Comparison of ENCODE assay signal across 11 cellular contexts in genomic region chr19:18421371-18421959, GRCh38. TPM values are rescaled to one million over a fixed set of nuclear protein-coding genes. Genes with fewer than 3 reads are reported as not detected.
DNase-seq lines count a peak whose midpoint lies in the region; ATAC-seq and TF ChIP-seq lines count a peak whose summit lies in the region.
"Had no signal": no experiment of that assay in that cellular context is flagged by ENCODE, and none has a peak within 500 bp of the region (broad histone marks: within the 10 kb centered on the region; RNA-seq: fewer than 3 reads in every experiment).

No MANE protein-coding gene starts in this region.

- TF ChIP-seq CTCF in GM12864 (IDR thresholded peaks at IDR 0.05; ENCODE audit: low read depth, low read length, missing control alignments) (no peak), PC-9 (conservative IDR thresholded peaks at IDR 0.05) (no peak)

- peaks cover 75 to 83% of the 10 kb centered on the region in 2 donors for H3K4me1 Mint-ChIP-seq in effector memory CD8-positive, alpha-beta T cell (ENCODE audit: low read depth in 2 of 2)

- H3K27me3 Mint-ChIP-seq in effector memory CD8-positive, alpha-beta T cell: no peaks in the 10 kb centered on the region

- H3K4me3 ChIP-seq in GM12864 (ENCODE audit: low read depth, low read length): 0 out of 2 replicates have a peak overlapping the region, but pooled peaks have one; percentile 57
- H3K4me3 ChIP-seq in PC-9: no peak overlapping the region

- peak overlapping the region; percentile 92 to 95 for H3K27ac Mint-ChIP-seq in effector memory CD8-positive, alpha-beta T cell

- CTCF ChIA-PET in PC-9 (lab: Charles Lee): no interaction called here

- no TSS peak for BruUV-seq in PC-9 (replicated peaks; lab: Mats Ljungman, UMichigan)

- DNase-seq in GM12864 (ENCODE audit: low read depth): no peak
- no peak for DNase-seq in PC-9
- DNase-seq in effector memory CD8-positive, alpha-beta T cell: peak in 1 of 3 experiments; percentile 18
- peak; percentile 9 for DNase-seq in retina
- DNase-seq in NCI-H128 (lab: John Stamatoyannopoulos, UW; ENCODE audit: unreplicated experiment): no peak
- DNase-seq in NCI-H1092 (lab: John Stamatoyannopoulos, UW): no peak
- DNase-seq: T-helper 9 cell had no signal

- H4K20me1 ChIP-seq in PC-9 (ENCODE audit: insufficient read depth): peaks cover 57% of the 10 kb centered on the region

- H3K9me3 Mint-ChIP-seq in effector memory CD8-positive, alpha-beta T cell: no peaks in the 10 kb centered on the region

- H3K36me3 Mint-ChIP-seq in effector memory CD8-positive, alpha-beta T cell (ENCODE audit: insufficient read depth): peaks cover 59% of the 10 kb centered on the region

- peaks cover 31% of the 10 kb centered on the region for H3K4me1 ChIP-seq in PC-9 (replicated peaks; ENCODE audit: insufficient read depth)

- H3K79me2 ChIP-seq in PC-9 (ENCODE audit: low read depth): peaks cover 44% of the 10 kb centered on the region

- H3K9me2 ChIP-seq in PC-9 (ENCODE audit: insufficient read depth): no peaks in the 10 kb centered on the region

- no peaks in the 10 kb centered on the region for H3K9me3 ChIP-seq in PC-9 (ENCODE audit: insufficient read depth, low read depth)
- H3K9me3 ChIP-seq: adrenal gland had no signal

- intact Hi-C loops in PC-9 (cut with micrococcal nuclease; ENCODE audit: unreplicated experiment): no loop called here

- H2AFZ ChIP-seq in PC-9: no peak overlapping the region

- no peaks in the 10 kb centered on the region for H3K27me3 ChIP-seq in PC-9 (ENCODE audit: insufficient read depth, low read depth)
- H3K27me3 ChIP-seq: adrenal gland had no signal

- peaks cover 29% of the 10 kb centered on the region for H3F3A ChIP-seq in PC-9 (ENCODE audit: insufficient read depth, low read depth)

- peak overlapping the region; percentile 76 for H3K4me2 ChIP-seq in PC-9

- no peaks in the 10 kb centered on the region for H3K36me3 ChIP-seq in PC-9 (ENCODE audit: low read depth)
- H3K36me3 ChIP-seq: adrenal gland had no signal

- POLR2A ChIA-PET in PC-9 (lab: Charles Lee; ENCODE audit: unreplicated experiment): interaction anchor here (0.6 kb wide), 1 partner anchor 435 kb away, joined by 5 read pairs; no protein-coding TSS in a partner anchor

- peak overlapping the region; percentile 88 to 93 for H3K4me3 Mint-ChIP-seq in effector memory CD8-positive, alpha-beta T cell

- no peak for ATAC-seq in effector memory CD8-positive, alpha-beta T cell (replicated peaks)
- ATAC-seq in HG03521 (IDR thresholded peaks at IDR 0.05; ENCODE audit: unreplicated experiment): no peak

- no peak overlapping the region for H3K27ac ChIP-seq in PC-9

RNA-seq across cellular contexts. Expression of gene SSBP4, which starts 2.3 kb away (rescaled TPM):
- total RNA-seq in PC-9 (2021): 56.6 and 65.2 TPM in 2 replicates

RNA-seq across cellular contexts. Expression of gene ISYNA1, which starts 16.5 kb away (rescaled TPM):
- 129 and 142 TPM in 2 replicates for total RNA-seq in PC-9 (2021)

RNA-seq across cellular contexts. Expression of gene LRRC25, which starts 24.0 kb away (rescaled TPM):
- total RNA-seq in PC-9 (2021): not detected in 2 replicates
- total RNA-seq: HT1080, myocyte had no signal

RNA-seq across cellular contexts. Expression of gene GDF15, which starts 35.5 kb away (rescaled TPM):
- total RNA-seq in PC-9 (2021): 15.1 and 17.2 TPM in 2 replicates
